In genomic region chr1:223763881-223764280, GRCh38 we compare ENCODE assay signal across 17 cellular contexts.
"Had no signal": no experiment of that assay in that cellular context is flagged by ENCODE, and none has a peak within 500 bp of the region (broad histone marks: within the 10 kb centered on the region; RNA-seq: fewer than 3 reads in every experiment).

No MANE protein-coding gene starts in this region.

- H3K4me3 Mint-ChIP-seq: activated naive CD8-positive, alpha-beta T cell treated with anti-CD3 and anti-CD28 coated beads for 36 hours; naive thymus-derived CD8-positive, alpha-beta T cell had no signal

- DNase-seq: activated CD4-positive, alpha-beta T cell treated with anti-CD3 and anti-CD28 coated beads for 48 hours; activated naive CD8-positive, alpha-beta T cell treated with anti-CD3 and anti-CD28 coated beads for 36 hours; aorta; erythroblast; hippocampal formation; kidney glomerular epithelial cell; lower lobe of right lung; naive thymus-derived CD8-positive, alpha-beta T cell; psoas muscle; right lobe of liver; SK-N-SH; stimulated activated CD4-positive, alpha-beta T cell treated with anti-CD3 and anti-CD28 coated beads, Interleukin-12 subunit alpha, Interleukin-12 subunit beta, amount 100 ng/mL, for 4 hours; stimulated activated naive CD4-positive, alpha-beta T cell treated with Interleukin-2 at 50 U/mL for 16 hours; T-helper 1 cell; upper lobe of left lung had no signal

- ATAC-seq: lower lobe of right lung; naive thymus-derived CD8-positive, alpha-beta T cell; psoas muscle; right lobe of liver had no signal

- H3K9me3 ChIP-seq: lower lobe of right lung, psoas muscle, right lobe of liver, SK-N-SH, suprapubic skin, upper lobe of left lung had no signal

- H3K4me1 ChIP-seq: psoas muscle, right lobe of liver, suprapubic skin had no signal

- H3K4me1 Mint-ChIP-seq: activated naive CD8-positive, alpha-beta T cell treated with anti-CD3 and anti-CD28 coated beads for 36 hours; naive thymus-derived CD8-positive, alpha-beta T cell had no signal

- H3K9me3 Mint-ChIP-seq: activated naive CD8-positive, alpha-beta T cell treated with anti-CD3 and anti-CD28 coated beads for 36 hours; naive thymus-derived CD8-positive, alpha-beta T cell had no signal

- H3K27ac ChIP-seq: lower lobe of right lung, psoas muscle, right lobe of liver, suprapubic skin had no signal

- H3K4me3 ChIP-seq: cardiac muscle cell, lower lobe of right lung, psoas muscle, right lobe of liver, suprapubic skin, upper lobe of left lung had no signal

- H3K4me2 ChIP-seq: SK-N-SH had no signal

- H3K27me3 Mint-ChIP-seq: activated naive CD8-positive, alpha-beta T cell treated with anti-CD3 and anti-CD28 coated beads for 36 hours; naive thymus-derived CD8-positive, alpha-beta T cell had no signal

- H3K27me3 ChIP-seq: cardiac muscle cell, right lobe of liver, suprapubic skin, upper lobe of left lung had no signal

- H3K9me2 ChIP-seq: SK-N-SH had no signal
